10 cellular contexts compared by ENCODE assay signal in the genomic region with DNA sequence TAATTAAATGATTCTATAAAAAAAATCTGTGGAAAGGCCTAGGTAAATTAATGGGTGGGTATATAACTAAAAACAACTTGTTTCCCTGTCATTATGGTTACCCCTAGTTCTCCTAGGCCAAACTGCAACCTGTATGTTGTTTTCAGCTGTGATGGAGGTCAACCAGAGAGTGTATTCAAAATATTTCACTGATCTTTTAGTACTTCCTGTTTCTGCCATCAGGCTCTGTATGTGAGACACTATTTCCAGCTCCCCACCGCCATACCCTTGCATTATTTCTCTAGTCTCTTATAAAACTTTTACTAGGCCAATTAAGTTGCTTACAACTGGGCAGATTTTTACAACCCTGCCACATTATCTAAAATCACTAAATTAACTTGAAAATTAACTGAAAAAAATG. TPM values are rescaled to one million over a fixed set of nuclear protein-coding genes. Genes with fewer than 3 reads are reported as not detected.
DNase-seq lines count a peak whose midpoint lies in the region; ATAC-seq and TF ChIP-seq lines count a peak whose summit lies in the region.
"Had no signal": no experiment of that assay in that cellular context is flagged by ENCODE, and none has a peak within 500 bp of the region (broad histone marks: within the 10 kb centered on the region; RNA-seq: fewer than 3 reads in every experiment).

No MANE protein-coding gene starts in this region.

- DNase-seq in endodermal cell (no peak), SW480 (ENCODE audit: low spot score) (no peak), NCI-H1436 (lab: John Stamatoyannopoulos, UW) (no peak), endothelial cell (ENCODE audit: low spot score) (no peak), stomach (no peak)
- DNase-seq: activated T-cell treated with anti-CD3 and anti-CD28 coated beads, Interleukin-2, amount 50 U/mL, for 1 hour; sigmoid colon had no signal

- intact Hi-C loops in stomach (cut with DNase I; ENCODE audit: low total_unique reads) = no loop called here

- H3K9ac ChIP-seq in endodermal cell (ENCODE audit: extremely low read depth, low read length, poor library complexity, severe bottlenecking) = no peak overlapping the region

- peak; percentile 74 for ATAC-seq in GM18867 (IDR thresholded peaks at IDR 0.05; ENCODE audit: unreplicated experiment)
- peak; percentile 50 for ATAC-seq in GM21737 (IDR thresholded peaks at IDR 0.05; ENCODE audit: unreplicated experiment)
- peak; percentile 57 for ATAC-seq in HG03460 (IDR thresholded peaks at IDR 0.05; ENCODE audit: unreplicated experiment)

- H3K9me3 ChIP-seq in endodermal cell (ENCODE audit: control insufficient read depth, low read length) = no peaks in the 10 kb centered on the region
- no peaks in the 10 kb centered on the region for H3K9me3 ChIP-seq in stomach
- H3K9me3 ChIP-seq: sigmoid colon had no signal

- H3K4me1 ChIP-seq in endodermal cell (ENCODE audit: control insufficient read depth, insufficient read depth, low read length) = no peaks in the 10 kb centered on the region
- peaks cover 0 to 9% (median 0%) of the 10 kb centered on the region in 4 donors for H3K4me1 ChIP-seq in stomach

- H3K4me3 ChIP-seq in endodermal cell (ENCODE audit: low read length) = no peak overlapping the region
- no peak overlapping the region for H3K4me3 ChIP-seq in stomach
- H3K4me3 ChIP-seq: sigmoid colon had no signal

- peaks cover 31% of the 10 kb centered on the region for H3K36me3 Mint-ChIP-seq in endodermal cell (ENCODE audit: low read depth)
- no peaks in the 10 kb centered on the region for H3K36me3 Mint-ChIP-seq in endothelial cell (ENCODE audit: low read depth, unreplicated experiment)

- no peaks in the 10 kb centered on the region for H3K4me1 Mint-ChIP-seq in endodermal cell
- H3K4me1 Mint-ChIP-seq in endothelial cell (ENCODE audit: unreplicated experiment) = peaks cover 17% of the 10 kb centered on the region

- no peak for TF ChIP-seq CTCF in endodermal cell (conservative IDR thresholded peaks at IDR 0.05)
- no peak for TF ChIP-seq CTCF in endothelial cell (IDR thresholded peaks at IDR 0.05; ENCODE audit: unreplicated experiment)
- no peak for TF ChIP-seq CTCF in stomach (IDR thresholded peaks at IDR 0.05)

- H3K36me3 ChIP-seq in endodermal cell (ENCODE audit: control insufficient read depth, insufficient read depth, low read length) (peaks cover 52% of the 10 kb centered on the region), stomach (peaks cover 9 to 72% (median 62%) of the 10 kb centered on the region in 4 donors)

- H3K4me3 Mint-ChIP-seq in endodermal cell (no peak overlapping the region), endothelial cell (ENCODE audit: unreplicated experiment) (no peak overlapping the region)

- H3K9me3 Mint-ChIP-seq in endodermal cell (no peaks in the 10 kb centered on the region), endothelial cell (ENCODE audit: unreplicated experiment) (no peaks in the 10 kb centered on the region)

- no peak overlapping the region for H3K27ac ChIP-seq in endodermal cell (ENCODE audit: low read depth, low read length)
- no peak overlapping the region for H3K27ac ChIP-seq in stomach
- H3K27ac ChIP-seq: sigmoid colon had no signal

- no peak for TF ChIP-seq EP300 in stomach (IDR thresholded peaks at IDR 0.05)

- no peak for TF ChIP-seq POLR2A in stomach (IDR thresholded peaks at IDR 0.05)

- H3K27me3 Mint-ChIP-seq in endodermal cell (ENCODE audit: insufficient read depth) (no peaks in the 10 kb centered on the region), endothelial cell (ENCODE audit: unreplicated experiment) (peaks cover 1% of the 10 kb centered on the region)

- peak overlapping the region; percentile 26 for H3K27ac Mint-ChIP-seq in endodermal cell
- no peak overlapping the region for H3K27ac Mint-ChIP-seq in endothelial cell (ENCODE audit: unreplicated experiment)

- no peaks in the 10 kb centered on the region for H3K27me3 ChIP-seq in endodermal cell (ENCODE audit: control insufficient read depth, insufficient read depth, low read length, poor library complexity, severe bottlenecking)
- H3K27me3 ChIP-seq in stomach = no peaks in the 10 kb centered on the region
- H3K27me3 ChIP-seq: sigmoid colon had no signal

- 93% methylated on average over 1 of the region's 1 CpG; no CpG with 5 or more reads in 1 of the 2 experiments for WGBS in endodermal cell (ENCODE audit: insufficient coverage in 1 of 2, insufficient read length in 1 of 2), 2 experiments
- WGBS in stomach, 5 donors = 84 to 100% (median 95%) methylated on average over 1 of the region's 1 CpG

RNA-seq across cellular contexts. Expression of a gene that starts 21.0 kb away (rescaled TPM):
- total RNA-seq in endodermal cell = under 1 TPM in 1 of 2 donors, not detected in 1; 0.24 TPM
- not detected for polyA plus RNA-seq in endodermal cell (2013, experiment 1 of 2)
- polyA plus RNA-seq in endodermal cell (2013, experiment 2 of 2) = 0.17 TPM
- 0.92 TPM for total RNA-seq in endothelial cell (ENCODE audit: unreplicated experiment)
- total RNA-seq in stomach = 1 to 10 TPM in 2 of 5 donors, not detected in 3; 3.2 to 4.2 TPM
- polyA plus RNA-seq in stomach = not detected
- polyA plus RNA-seq: sigmoid colon had no signal
